In genomic region chr2:99480390-99480789, GRCh38 we compare ENCODE assay signal across 23 cellular contexts. TPM values are rescaled to one million over a fixed set of nuclear protein-coding genes. Genes with fewer than 3 reads are reported as not detected.
DNase-seq lines count a peak whose midpoint lies in the region; ATAC-seq and TF ChIP-seq lines count a peak whose summit lies in the region.
"Had no signal": no experiment of that assay in that cellular context is flagged by ENCODE, and none has a peak within 500 bp of the region (broad histone marks: within the 10 kb centered on the region; RNA-seq: fewer than 3 reads in every experiment).

No MANE protein-coding gene starts in this region.

- H3K9me3 Mint-ChIP-seq in endodermal cell, result no peaks in the 10 kb centered on the region
- no peaks in the 10 kb centered on the region for H3K9me3 Mint-ChIP-seq in naive thymus-derived CD4-positive, alpha-beta T cell
- H3K9me3 Mint-ChIP-seq in activated T-helper 2 cell treated with anti-CD3 and anti-CD28 coated beads, Interferon-gamma antibody, Interleukin-2, Interleukin-4, amounts not matched to agents 10 μg/mL and 5 μg/mL and 100 μg/mL, durations not matched to agents 14 hours and 24 hours and 36 hours, result no peaks in the 10 kb centered on the region
- H3K9me3 Mint-ChIP-seq: effector memory CD8-positive, alpha-beta T cell had no signal

- no peaks in the 10 kb centered on the region for H3K27me3 ChIP-seq in GM23248 (replicated peaks; ENCODE audit: insufficient read depth)
- H3K27me3 ChIP-seq in endodermal cell (ENCODE audit: control insufficient read depth, insufficient read depth, low read length, poor library complexity, severe bottlenecking), result no peaks in the 10 kb centered on the region
- no peaks in the 10 kb centered on the region for H3K27me3 ChIP-seq in naive thymus-derived CD4-positive, alpha-beta T cell (ENCODE audit: control insufficient read depth in 2 of 2, insufficient read depth in 2 of 2, low read length in 2 of 2)
- H3K27me3 ChIP-seq: testis had no signal

- H2AFZ ChIP-seq in GM23248, result no peak overlapping the region
- H2AFZ ChIP-seq: parathyroid adenoma had no signal

- POLR2A ChIA-PET in RWPE1 (lab: Yijun Ruan, JAX; ENCODE audit: low non-redundant PET), result no interaction called here
- POLR2A ChIA-PET in naive thymus-derived CD4-positive, alpha-beta T cell (lab: Charles Lee), result no interaction called here

- H3K27me3 Mint-ChIP-seq in endodermal cell (ENCODE audit: insufficient read depth), result no peaks in the 10 kb centered on the region
- H3K27me3 Mint-ChIP-seq in naive thymus-derived CD4-positive, alpha-beta T cell, result no peaks in the 10 kb centered on the region
- H3K27me3 Mint-ChIP-seq in activated T-helper 2 cell treated with anti-CD3 and anti-CD28 coated beads, Interferon-gamma antibody, Interleukin-2, Interleukin-4, amounts not matched to agents 10 μg/mL and 5 μg/mL and 100 μg/mL, durations not matched to agents 14 hours and 24 hours and 36 hours (ENCODE audit: low read depth), result no peaks in the 10 kb centered on the region
- H3K27me3 Mint-ChIP-seq: effector memory CD8-positive, alpha-beta T cell; naive B cell had no signal

- H3K27ac ChIP-seq in GM23248, result no peak overlapping the region
- H3K27ac ChIP-seq in RWPE1, result no peak overlapping the region
- no peak overlapping the region for H3K27ac ChIP-seq in endodermal cell (ENCODE audit: low read depth, low read length)
- no peak overlapping the region for H3K27ac ChIP-seq in naive thymus-derived CD4-positive, alpha-beta T cell (ENCODE audit: low read depth, low read length)
- H3K27ac ChIP-seq: parathyroid adenoma had no signal

- no peaks in the 10 kb centered on the region for H3K9me2 ChIP-seq in GM23248 (ENCODE audit: insufficient read depth)

- no peak overlapping the region for H3K4me2 ChIP-seq in GM23248 (ENCODE audit: unreplicated experiment)

- CTCF ChIA-PET in RWPE1 (lab: Yijun Ruan, JAX), result interaction anchor here (0.5 kb wide), 1 partner anchor 125 kb away, joined by 3 read pairs; no protein-coding TSS in a partner anchor
- CTCF ChIA-PET in naive thymus-derived CD4-positive, alpha-beta T cell (lab: Charles Lee), result no interaction called here

- in situ Hi-C loops in GM23248 (cut with MboI), result no loop called here

- WGBS in GM23248 (ENCODE audit: low coverage in 1 of 2, low lambda C conversion rate in 2 of 2, missing lambda C conversion rate in 2 of 2), 2 experiments, result 90 to 100% methylated on average over 1 of the region's 1 CpG
- WGBS in endodermal cell (ENCODE audit: insufficient coverage in 1 of 2, insufficient read length in 1 of 2), 2 experiments, result 93 to 100% methylated on average over 1 of the region's 1 CpG

- no peak overlapping the region for H3K4me3 Mint-ChIP-seq in endodermal cell
- peak overlapping the region in 2 of 10 donors; percentile 14 to 68 for H3K4me3 Mint-ChIP-seq in naive thymus-derived CD4-positive, alpha-beta T cell
- H3K4me3 Mint-ChIP-seq in activated T-helper 2 cell treated with anti-CD3 and anti-CD28 coated beads, Interferon-gamma antibody, Interleukin-2, Interleukin-4, amounts not matched to agents 10 μg/mL and 5 μg/mL and 100 μg/mL, durations not matched to agents 14 hours and 24 hours and 36 hours (ENCODE audit: low read depth), result no peak overlapping the region
- H3K4me3 Mint-ChIP-seq: effector memory CD8-positive, alpha-beta T cell had no signal

- peaks cover 4% of the 10 kb centered on the region; the same call in 1 of the 2 replicates for H3K4me1 ChIP-seq in GM23248 (ENCODE audit: insufficient read depth)
- no peaks in the 10 kb centered on the region for H3K4me1 ChIP-seq in endodermal cell (ENCODE audit: control insufficient read depth, insufficient read depth, low read length)
- H3K4me1 ChIP-seq in naive thymus-derived CD4-positive, alpha-beta T cell (ENCODE audit: control insufficient read depth in 2 of 2, insufficient read depth in 2 of 2, low read length in 2 of 2), result peaks cover 0 to 12% of the 10 kb centered on the region in 2 donors

- no peaks in the 10 kb centered on the region for H3F3A ChIP-seq in GM23248 (ENCODE audit: insufficient read depth)

- peak; percentile 9 for DNase-seq in GM23248
- peak; percentile 63 for DNase-seq in RWPE1 (ENCODE audit: low spot score)
- DNase-seq in endodermal cell, result no peak
- no peak for DNase-seq in naive thymus-derived CD4-positive, alpha-beta T cell
- DNase-seq in activated T-helper 2 cell treated with anti-CD3 and anti-CD28 coated beads, Interferon-gamma antibody, Interleukin-2, Interleukin-4, amounts not matched to agents 10 μg/mL and 5 μg/mL and 100 μg/mL, durations not matched to agents 14 hours and 24 hours and 36 hours (ENCODE audit: low spot score), result no peak
- DNase-seq in T-helper 1 cell, result no peak
- DNase-seq in NCI-H187 treated with DMSO at 0.1 percent for 48 hours (lab: John Stamatoyannopoulos, UW), result no peak
- no peak for DNase-seq in islet precursor cell
- DNase-seq: activated CD4-positive, CD25-positive, alpha-beta regulatory T cell; activated CD8-positive, alpha-beta memory T cell treated with anti-CD3 and anti-CD28 coated beads for 24 hours; central memory CD4-positive, alpha-beta T cell; effector memory CD8-positive, alpha-beta T cell; foreskin fibroblast; H7; naive B cell; NCI-H1694; NCI-H446 treated with DMSO at 0.1 percent for 48 hours; Right ventricle myocardium superior; stimulated activated CD4-positive, alpha-beta T cell treated with anti-CD3 and anti-CD28 coated beads, Interleukin-4, amount 100 ng/mL, for 24 hours; T-helper 2 cell; testis had no signal

- H3K36me3 ChIP-seq in GM23248 (ENCODE audit: low read depth) (no peaks in the 10 kb centered on the region), endodermal cell (ENCODE audit: control insufficient read depth, insufficient read depth, low read length) (peaks cover 8% of the 10 kb centered on the region)
- H3K36me3 ChIP-seq in naive thymus-derived CD4-positive, alpha-beta T cell (ENCODE audit: control insufficient read depth in 2 of 3, insufficient read depth in 3 of 3, low read length in 3 of 3), result no peaks in the 10 kb centered on the region

- peak overlapping the region; percentile 72 for H3K27ac Mint-ChIP-seq in endodermal cell
- peak overlapping the region in 6 of 9 donors; percentile 0 to 56 (median 23) for H3K27ac Mint-ChIP-seq in naive thymus-derived CD4-positive, alpha-beta T cell
- H3K27ac Mint-ChIP-seq in activated T-helper 2 cell treated with anti-CD3 and anti-CD28 coated beads, Interferon-gamma antibody, Interleukin-2, Interleukin-4, amounts not matched to agents 10 μg/mL and 5 μg/mL and 100 μg/mL, durations not matched to agents 14 hours and 24 hours and 36 hours, result no peak overlapping the region

- H3K4me3 ChIP-seq in GM23248 (no peak overlapping the region), endodermal cell (ENCODE audit: low read length) (no peak overlapping the region)
- no peak overlapping the region for H3K4me3 ChIP-seq in naive thymus-derived CD4-positive, alpha-beta T cell (ENCODE audit: low read length)
- H3K4me3 ChIP-seq: lung, testis had no signal

- intact Hi-C loops in naive thymus-derived CD4-positive, alpha-beta T cell (cut with micrococcal nuclease), result loop anchor here in 1 of 2 donors (10.0 kb wide), 1 partner anchor 56 kb away; no protein-coding TSS in a partner anchor
- intact Hi-C loops in activated T-helper 2 cell treated with anti-CD3 and anti-CD28 coated beads, Interferon-gamma antibody, Interleukin-2, Interleukin-4, amounts not matched to agents 10 μg/mL and 5 μg/mL and 100 μg/mL, durations not matched to agents 14 hours and 24 hours and 36 hours (cut with micrococcal nuclease), result no loop called here

- H3K9ac ChIP-seq in GM23248 (no peak overlapping the region), endodermal cell (ENCODE audit: extremely low read depth, low read length, poor library complexity, severe bottlenecking) (no peak overlapping the region)
- H3K9ac ChIP-seq: parathyroid adenoma had no signal

- H3K36me3 Mint-ChIP-seq in endodermal cell (ENCODE audit: low read depth), result peaks cover 5% of the 10 kb centered on the region
- H3K36me3 Mint-ChIP-seq in naive thymus-derived CD4-positive, alpha-beta T cell, result peaks cover 0 to 3% (median 0%) of the 10 kb centered on the region in 5 donors
- no peaks in the 10 kb centered on the region for H3K36me3 Mint-ChIP-seq in activated T-helper 2 cell treated with anti-CD3 and anti-CD28 coated beads, Interferon-gamma antibody, Interleukin-2, Interleukin-4, amounts not matched to agents 10 μg/mL and 5 μg/mL and 100 μg/mL, durations not matched to agents 14 hours and 24 hours and 36 hours (ENCODE audit: low read depth)
- H3K36me3 Mint-ChIP-seq: naive B cell had no signal

- ATAC-seq in naive thymus-derived CD4-positive, alpha-beta T cell, result no peak
- ATAC-seq: effector memory CD8-positive, alpha-beta T cell had no signal

- H4K20me1 ChIP-seq in GM23248 (ENCODE audit: insufficient read depth), result peaks cover 31% of the 10 kb centered on the region

- peaks cover 100% of the 10 kb centered on the region for H3K79me2 ChIP-seq in GM23248 (ENCODE audit: insufficient read depth)

- TF ChIP-seq CTCF in RWPE1 (conservative IDR thresholded peaks at IDR 0.05; ENCODE audit: low read depth), result no peak
- TF ChIP-seq CTCF in endodermal cell (conservative IDR thresholded peaks at IDR 0.05), result no peak

- H3K4me1 Mint-ChIP-seq in endodermal cell, result peaks cover 22% of the 10 kb centered on the region
- peaks cover 31 to 88% (median 81%) of the 10 kb centered on the region in 7 donors for H3K4me1 Mint-ChIP-seq in naive thymus-derived CD4-positive, alpha-beta T cell
- peaks cover 25% of the 10 kb centered on the region for H3K4me1 Mint-ChIP-seq in activated T-helper 2 cell treated with anti-CD3 and anti-CD28 coated beads, Interferon-gamma antibody, Interleukin-2, Interleukin-4, amounts not matched to agents 10 μg/mL and 5 μg/mL and 100 μg/mL, durations not matched to agents 14 hours and 24 hours and 36 hours (ENCODE audit: low read depth)

- H3K9me3 ChIP-seq in GM23248 (ENCODE audit: low read depth), result no peaks in the 10 kb centered on the region
- no peaks in the 10 kb centered on the region for H3K9me3 ChIP-seq in endodermal cell (ENCODE audit: control insufficient read depth, low read length)
- no peaks in the 10 kb centered on the region for H3K9me3 ChIP-seq in naive thymus-derived CD4-positive, alpha-beta T cell (ENCODE audit: control insufficient read depth in 2 of 3, low read length in 3 of 3)
- H3K9me3 ChIP-seq: testis had no signal

RNA-seq across cellular contexts. Expression of gene REV1, which starts 9.4 kb away (rescaled TPM):
- total RNA-seq in GM23248 (2014; rRNA removed; shearing (Covaris generic)), result 15.0 and 19.5 TPM in 2 replicates
- 14.4 and 15.1 TPM in 2 replicates for polyA plus RNA-seq in GM23248 (2016; fragmentation: Nextera tagmentation; extraction: Ambion mirVana)
- 10 to 100 TPM; 43.9 to 44.6 TPM for total RNA-seq in endodermal cell
- polyA plus RNA-seq in endodermal cell (2013, experiment 1 of 2), result 28.8 TPM
- polyA plus RNA-seq in endodermal cell (2013, experiment 2 of 2), result 29.3 TPM
- total RNA-seq in naive thymus-derived CD4-positive, alpha-beta T cell, result 10 to 100 TPM; 40.9 to 72.5 (median 54.7) TPM
- polyA plus RNA-seq in naive thymus-derived CD4-positive, alpha-beta T cell, result 10 to 100 TPM; 23.1 to 27.0 TPM
- 39.4 and 41.3 TPM in 2 replicates for total RNA-seq in activated T-helper 2 cell treated with anti-CD3 and anti-CD28 coated beads, Interferon-gamma antibody, Interleukin-2, Interleukin-4, amounts not matched to agents 10 μg/mL and 5 μg/mL and 100 μg/mL, durations not matched to agents 14 hours and 24 hours and 36 hours

Comparison
In these comparisons a context has a peak if more than half of its experiments do, and no peak if none do; other contexts are left out.
1. DNase-seq: peak in GM23248 (single experiment) and RWPE1 (single experiment); none in endodermal cell (single experiment), naive thymus-derived CD4-positive, alpha-beta T cell (0 of 9), activated T-helper 2 cell treated with anti-CD3 and anti-CD28 coated beads, Interferon-gamma antibody, Interleukin-2, Interleukin-4, amounts not matched to agents 10 μg/mL and 5 μg/mL and 100 μg/mL, durations not matched to agents 14 hours and 24 hours and 36 hours (single experiment), T-helper 1 cell (0 of 5), NCI-H187 treated with DMSO at 0.1 percent for 48 hours (single experiment) and islet precursor cell (single experiment).